Comparison of ENCODE assay signal across 1 cellular context in genomic region chr6:341914-342831, GRCh38.
TF ChIP-seq lines count a peak whose summit lies in the region.

No MANE protein-coding gene starts in this region.

TF ChIP-seq in GM12878, 131 proteins besides CTCF, POLR2A, EP300 and RAD21 (continued from another document and continues in another):
- TF ChIP-seq SKIL (IDR thresholded peaks at IDR 0.05; ENCODE audit: low read depth, poor library complexity, severe bottlenecking), result peak; percentile 96
- TF ChIP-seq JUND (IDR thresholded peaks at IDR 0.05; ENCODE audit: low read depth, low read length), result peak; percentile 70; the same call in 1 of the 2 replicates
- TF ChIP-seq ATF2 (IDR thresholded peaks at IDR 0.05; ENCODE audit: low read length), result no peak
- TF ChIP-seq PAX5 (IDR thresholded peaks at IDR 0.05; ENCODE audit: borderline replicate concordance, low read depth, low read length), result peak; percentile 96
- no peak for TF ChIP-seq CUX1 (IDR thresholded peaks at IDR 0.05; ENCODE audit: insufficient replicate concordance, low read depth, low read length)
- no peak for TF ChIP-seq CHD1 (IDR thresholded peaks at IDR 0.05; ENCODE audit: low read depth, low read length)
- peak; percentile 61 for TF ChIP-seq RELB (IDR thresholded peaks at IDR 0.05; ENCODE audit: low read depth)
- TF ChIP-seq TARDBP (IDR thresholded peaks at IDR 0.05; ENCODE audit: borderline replicate concordance), result peak; percentile 85; the same call in 1 of the 2 replicates
- no peak for TF ChIP-seq TCF7 (IDR thresholded peaks at IDR 0.05; ENCODE audit: borderline replicate concordance)
- TF ChIP-seq SMC3 (IDR thresholded peaks at IDR 0.05; ENCODE audit: borderline replicate concordance, low read length), result no peak; the same call in 1 of the 2 replicates
- TF ChIP-seq HSF1 (IDR thresholded peaks at IDR 0.05; ENCODE audit: low read depth, low read length), result no peak
- TF ChIP-seq NKRF (conservative IDR thresholded peaks at IDR 0.05), result 0 out of 2 replicates have a peak, but pooled peaks have one; percentile 77
- TF ChIP-seq MTA3 (IDR thresholded peaks at IDR 0.05; ENCODE audit: borderline replicate concordance, low read length), result no peak
- TF ChIP-seq GABPA (IDR thresholded peaks at IDR 0.05; ENCODE audit: low read depth), result no peak
- peak; percentile 94 for TF ChIP-seq JUNB (IDR thresholded peaks at IDR 0.05)
- no peak for TF ChIP-seq RUNX3 (IDR thresholded peaks at IDR 0.05; ENCODE audit: low read length)
- TF ChIP-seq USF2 (IDR thresholded peaks at IDR 0.05; ENCODE audit: borderline replicate concordance, low read depth, low read length), result no peak
- TF ChIP-seq PAX8 (IDR thresholded peaks at IDR 0.05), result no peak
- no peak for TF ChIP-seq PML (IDR thresholded peaks at IDR 0.05; ENCODE audit: low read length)
- TF ChIP-seq RELA (IDR thresholded peaks at IDR 0.05; ENCODE audit: borderline replicate concordance, partially characterized antibody), result peak; percentile 75
- no peak for TF ChIP-seq ZBTB40 (IDR thresholded peaks at IDR 0.05; ENCODE audit: borderline replicate concordance)
- TF ChIP-seq BMI1 (IDR thresholded peaks at IDR 0.05; ENCODE audit: borderline replicate concordance), result peak; percentile 89
- no peak for TF ChIP-seq NR2C2 (IDR thresholded peaks at IDR 0.05; ENCODE audit: borderline replicate concordance, control insufficient read depth, insufficient read length, low read depth)
- peak; percentile 99 for TF ChIP-seq CBFB (IDR thresholded peaks at IDR 0.05; ENCODE audit: low read depth)
- peak; percentile 81; the same call in 1 of the 2 replicates for TF ChIP-seq CHD2 (IDR thresholded peaks at IDR 0.05; ENCODE audit: borderline replicate concordance, low read depth, low read length)
- no peak for TF ChIP-seq SIN3A (IDR thresholded peaks at IDR 0.05; ENCODE audit: low read depth, low read length)
- no peak; the same call in 1 of the 2 replicates for TF ChIP-seq STAT1 (conservative IDR thresholded peaks at IDR 0.05)
- TF ChIP-seq SMAD1 (IDR thresholded peaks at IDR 0.05; ENCODE audit: low read depth, partially characterized antibody), result peak; percentile 45
- TF ChIP-seq YY1 (IDR thresholded peaks at IDR 0.05; ENCODE audit: low read depth, low read length), result no peak; the same call in 1 of the 2 replicates
- peak; percentile 97 for TF ChIP-seq ZBED1 (IDR thresholded peaks at IDR 0.05; ENCODE audit: borderline replicate concordance)
- TF ChIP-seq CREB1 (IDR thresholded peaks at IDR 0.05; ENCODE audit: low read depth), result no peak
- TF ChIP-seq MEF2A (IDR thresholded peaks at IDR 0.05; ENCODE audit: insufficient read depth, low read depth, low read length), result peak; percentile 87; the same call in 1 of the 2 replicates
- TF ChIP-seq MAX (IDR thresholded peaks at IDR 0.05; ENCODE audit: low read depth, low read length), result peak; percentile 46; the same call in 1 of the 2 replicates
